In genomic region chr14:49545716-49546115, GRCh38 we compare ENCODE assay signal across 2 cellular contexts.
TF ChIP-seq lines count a peak whose summit lies in the region.

No MANE protein-coding gene starts in this region.

TF ChIP-seq in GM23338, 12 proteins besides CTCF, POLR2A, EP300 and RAD21:
- TF ChIP-seq EZH2phosphoT487 (IDR thresholded peaks at IDR 0.05; ENCODE audit: unreplicated experiment): no peak
- TF ChIP-seq STAT1 (IDR thresholded peaks at IDR 0.05; ENCODE audit: unreplicated experiment): no peak

TF ChIP-seq in H1, 55 proteins besides CTCF, POLR2A, EP300 and RAD21:
- TF ChIP-seq NANOG (IDR thresholded peaks at IDR 0.05; ENCODE audit: insufficient read depth, low read depth, low read length, poor library complexity, severe bottlenecking) (no peak), SUZ12 (IDR thresholded peaks at IDR 0.05; ENCODE audit: low read length) (no peak), CREB1 (IDR thresholded peaks at IDR 0.05) (no peak), POU5F1 (IDR thresholded peaks at IDR 0.05; ENCODE audit: low read depth, low read length) (no peak), NRF1 (IDR thresholded peaks at IDR 0.05; ENCODE audit: low read depth, low read length) (no peak), SIRT6 (IDR thresholded peaks at IDR 0.05; ENCODE audit: low read length) (no peak), RBBP5 (IDR thresholded peaks at IDR 0.05; ENCODE audit: borderline replicate concordance, low read depth, low read length) (no peak), CBX8 (IDR thresholded peaks at IDR 0.05; ENCODE audit: borderline replicate concordance, low read depth, low read length) (no peak), ASH2L (IDR thresholded peaks at IDR 0.05; ENCODE audit: low read length) (no peak), TBP (IDR thresholded peaks at IDR 0.05; ENCODE audit: low read depth, low read length) (no peak)
- TF ChIP-seq, protein P1, sequence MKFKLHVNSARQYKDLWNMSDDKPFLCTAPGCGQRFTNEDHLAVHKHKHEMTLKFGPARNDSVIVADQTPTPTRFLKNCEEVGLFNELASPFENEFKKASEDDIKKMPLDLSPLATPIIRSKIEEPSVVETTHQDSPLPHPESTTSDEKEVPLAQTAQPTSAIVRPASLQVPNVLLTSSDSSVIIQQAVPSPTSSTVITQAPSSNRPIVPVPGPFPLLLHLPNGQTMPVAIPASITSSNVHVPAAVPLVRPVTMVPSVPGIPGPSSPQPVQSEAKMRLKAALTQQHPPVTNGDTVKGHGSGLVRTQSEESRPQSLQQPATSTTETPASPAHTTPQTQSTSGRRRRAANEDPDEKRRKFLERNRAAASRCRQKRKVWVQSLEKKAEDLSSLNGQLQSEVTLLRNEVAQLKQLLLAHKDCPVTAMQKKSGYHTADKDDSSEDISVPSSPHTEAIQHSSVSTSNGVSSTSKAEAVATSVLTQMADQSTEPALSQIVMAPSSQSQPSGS (IDR thresholded peaks at IDR 0.05; ENCODE audit: low read length): no peak
- TF ChIP-seq, protein P2, sequence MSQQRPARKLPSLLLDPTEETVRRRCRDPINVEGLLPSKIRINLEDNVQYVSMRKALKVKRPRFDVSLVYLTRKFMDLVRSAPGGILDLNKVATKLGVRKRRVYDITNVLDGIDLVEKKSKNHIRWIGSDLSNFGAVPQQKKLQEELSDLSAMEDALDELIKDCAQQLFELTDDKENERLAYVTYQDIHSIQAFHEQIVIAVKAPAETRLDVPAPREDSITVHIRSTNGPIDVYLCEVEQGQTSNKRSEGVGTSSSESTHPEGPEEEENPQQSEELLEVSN (IDR thresholded peaks at IDR 0.05): no peak
- TF ChIP-seq, protein P3, sequence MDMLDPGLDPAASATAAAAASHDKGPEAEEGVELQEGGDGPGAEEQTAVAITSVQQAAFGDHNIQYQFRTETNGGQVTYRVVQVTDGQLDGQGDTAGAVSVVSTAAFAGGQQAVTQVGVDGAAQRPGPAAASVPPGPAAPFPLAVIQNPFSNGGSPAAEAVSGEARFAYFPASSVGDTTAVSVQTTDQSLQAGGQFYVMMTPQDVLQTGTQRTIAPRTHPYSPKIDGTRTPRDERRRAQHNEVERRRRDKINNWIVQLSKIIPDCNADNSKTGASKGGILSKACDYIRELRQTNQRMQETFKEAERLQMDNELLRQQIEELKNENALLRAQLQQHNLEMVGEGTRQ (IDR thresholded peaks at IDR 0.05; ENCODE audit: low read length): no peak
- TF ChIP-seq, protein P4, sequence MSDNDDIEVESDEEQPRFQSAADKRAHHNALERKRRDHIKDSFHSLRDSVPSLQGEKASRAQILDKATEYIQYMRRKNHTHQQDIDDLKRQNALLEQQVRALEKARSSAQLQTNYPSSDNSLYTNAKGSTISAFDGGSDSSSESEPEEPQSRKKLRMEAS (IDR thresholded peaks at IDR 0.05): no peak
TF ChIP-seq in H1: peak in this region for 0.
